Comparison of ENCODE assay signal across 8 cellular contexts in genomic region chr20:40687384-40688128, GRCh38. TPM values are rescaled to one million over a fixed set of nuclear protein-coding genes. Genes with fewer than 3 reads are reported as not detected.
A peak's percentile ranks its signal among the peaks of the same experiment; 100 is the strongest.
DNase-seq lines count a peak whose midpoint lies in the region; ATAC-seq and TF ChIP-seq lines count a peak whose summit lies in the region.

No MANE protein-coding gene starts in this region.

- peak overlapping the region; percentile 80 for H3K4me2 ChIP-seq in parathyroid adenoma (ENCODE audit: low read length)

- peaks cover 17% of the 10 kb centered on the region for H3K36me3 Mint-ChIP-seq in Calu3 (ENCODE audit: insufficient read depth, unreplicated experiment)

- peaks cover 6% of the 10 kb centered on the region for H3K4me1 Mint-ChIP-seq in Calu3 (ENCODE audit: low read depth, unreplicated experiment)

- H3K4me1 ChIP-seq in cardiac muscle cell (ENCODE audit: low read depth) (peaks cover 10% of the 10 kb centered on the region), parathyroid adenoma (peaks cover 3% of the 10 kb centered on the region)

- TF ChIP-seq CTCF in Calu3 (IDR thresholded peaks at IDR 0.05; ENCODE audit: unreplicated experiment): no peak
- TF ChIP-seq CTCF in cardiac muscle cell (IDR thresholded peaks at IDR 0.05; ENCODE audit: low read depth, low read length): no peak
- TF ChIP-seq CTCF in parathyroid adenoma (IDR thresholded peaks at IDR 0.05): no peak

- H2AFZ ChIP-seq in parathyroid adenoma: no peak overlapping the region

- H3K9me3 Mint-ChIP-seq in Calu3 (ENCODE audit: low read depth, unreplicated experiment): no peaks in the 10 kb centered on the region

- H3K4me3 ChIP-seq in cardiac muscle cell (peak overlapping the region; percentile 50), parathyroid adenoma (ENCODE audit: low read depth, low read length) (peak overlapping the region; percentile 90)

- peaks cover 87% of the 10 kb centered on the region for H3K27me3 ChIP-seq in cardiac muscle cell
- no peaks in the 10 kb centered on the region for H3K27me3 ChIP-seq in parathyroid adenoma (ENCODE audit: control insufficient read depth, insufficient read depth, low read length)

- H3K9me3 ChIP-seq in cardiac muscle cell (ENCODE audit: low read depth) (no peaks in the 10 kb centered on the region), parathyroid adenoma (ENCODE audit: control insufficient read depth, low read length) (no peaks in the 10 kb centered on the region)

- peaks cover 100% of the 10 kb centered on the region for H3K27me3 Mint-ChIP-seq in Calu3 (ENCODE audit: unreplicated experiment)

- H3K36me3 ChIP-seq in cardiac muscle cell (no peaks in the 10 kb centered on the region), parathyroid adenoma (ENCODE audit: control insufficient read depth, insufficient read depth, low read length) (peaks cover 26% of the 10 kb centered on the region)

- CTCF ChIA-PET in Calu3 (lab: Charles Lee): no interaction called here

- intact Hi-C loops in Calu3 (cut with micrococcal nuclease; ENCODE audit: unreplicated experiment): no loop called here

- H3K27ac Mint-ChIP-seq in Calu3 (ENCODE audit: unreplicated experiment): no peak overlapping the region

- no peak for DNase-seq in Calu3
- DNase-seq in T1000 (lab: John Stamatoyannopoulos, UW): peak; percentile 25
- DNase-seq in cardiac muscle cell (ENCODE audit: low read depth in 1 of 2, low spot score in 1 of 2): peak; percentile 45 to 67
- no peak for DNase-seq in SKM-1 (lab: John Stamatoyannopoulos, UW; ENCODE audit: unreplicated experiment)
- DNase-seq in activated gamma-delta T cell treated with Interleukin-2 at 50 U/mL for 16 hours: no peak

- peak overlapping the region; percentile 99 for H3K9ac ChIP-seq in parathyroid adenoma

- ATAC-seq in GM21737 (IDR thresholded peaks at IDR 0.05; ENCODE audit: unreplicated experiment) (no peak), GM19397 (IDR thresholded peaks at IDR 0.05; ENCODE audit: unreplicated experiment) (no peak)

- peak overlapping the region; percentile 69 for H3K4me3 Mint-ChIP-seq in Calu3 (ENCODE audit: low read depth, unreplicated experiment)

- no TSS peak for BruUV-seq in Calu3 (replicated peaks; lab: Mats Ljungman, UMichigan)

- H3K79me2 ChIP-seq in parathyroid adenoma: peaks cover 47% of the 10 kb centered on the region

- H3K27ac ChIP-seq in cardiac muscle cell (no peak overlapping the region), parathyroid adenoma (peak overlapping the region; percentile 99)

RNA-seq across cellular contexts. Expression of gene MAFB, which starts 1.5 kb away (rescaled TPM):
- 0.10 and 0.17 TPM in 2 replicates for total RNA-seq in Calu3 (2022)
- total RNA-seq in cardiac muscle cell: 2.0 and 3.2 TPM in 2 replicates
- polyA plus RNA-seq in cardiac muscle cell: 0.84 and 2.3 TPM in 2 replicates

Comparison
In these comparisons a context has a peak if more than half of its experiments do, and no peak if none do; other contexts are left out.
1. DNase-seq: peak in T1000 (single experiment) and cardiac muscle cell (2 of 2); none in Calu3 (single experiment), SKM-1 (single experiment) and activated gamma-delta T cell treated with Interleukin-2 at 50 U/mL for 16 hours (single experiment).